In genomic region chr14:49549881-49550280, GRCh38 we compare ENCODE assay signal across 14 cellular contexts. TPM values are rescaled to one million over a fixed set of nuclear protein-coding genes. Genes with fewer than 3 reads are reported as not detected.
DNase-seq lines count a peak whose midpoint lies in the region; ATAC-seq, FAIRE-seq and TF ChIP-seq lines count a peak whose summit lies in the region.
"Had no signal": no experiment of that assay in that cellular context is flagged by ENCODE, and none has a peak within 500 bp of the region (broad histone marks: within the 10 kb centered on the region; RNA-seq: fewer than 3 reads in every experiment).

No MANE protein-coding gene starts in this region.

- no peak overlapping the region for H2AFZ ChIP-seq in HCT116 (ENCODE audit: low read depth, low read length, poor library complexity, severe bottlenecking)
- H2AFZ ChIP-seq in keratinocyte (ENCODE audit: control insufficient read depth, low read length) = no peak overlapping the region

- no peak for TF ChIP-seq POLR2A in HCT116 (IDR thresholded peaks at IDR 0.05; ENCODE audit: borderline replicate concordance, extremely low read depth, insufficient read depth, insufficient read length)

- H3K4me3 ChIP-seq in A673 (ENCODE audit: low read depth, low read length, poor library complexity, severe bottlenecking) (no peak overlapping the region), HCT116 (replicated peaks in 1 of 2; ENCODE audit: low read depth in 1 of 2, low read length in 2 of 2) (no peak overlapping the region), keratinocyte (ENCODE audit: control insufficient read depth in 2 of 3, extremely low read depth in 1 of 3, insufficient read depth in 2 of 3, low read depth in 1 of 3, low read length in 3 of 3) (no peak overlapping the region)

- H3K27me3 ChIP-seq in A673 (replicated peaks; ENCODE audit: insufficient read depth, low read depth, low read length, poor library complexity) = no peaks in the 10 kb centered on the region
- no peaks in the 10 kb centered on the region for H3K27me3 ChIP-seq in HCT116 (ENCODE audit: insufficient read depth, low read length)
- H3K27me3 ChIP-seq in keratinocyte (ENCODE audit: control insufficient read depth, extremely low read depth, insufficient read depth, low read length) = no peaks in the 10 kb centered on the region

- H4K20me1 ChIP-seq in HCT116 (ENCODE audit: insufficient read depth) (no peaks in the 10 kb centered on the region), keratinocyte (ENCODE audit: control insufficient read depth, extremely low read depth, insufficient read depth, low read length) (no peaks in the 10 kb centered on the region)

- RAD21 ChIA-PET in HCT116 (lab: Charles Lee; ENCODE audit: low non-redundant PET in 1 of 2, low total read pairs in 2 of 2, uncharacterized antibody in 2 of 2, unreplicated experiment in 2 of 2) = no interaction called here

- DNase-seq in A673 (ENCODE audit: low spot score) (peak; percentile 21), HCT116 (ENCODE audit: low read depth, low spot score) (no peak), amniotic epithelial cell (ENCODE audit: low read depth) (peak; percentile 40), keratinocyte (ENCODE audit: low read depth, low spot score) (peak; percentile 13), NCI-H748 (lab: John Stamatoyannopoulos, UW; ENCODE audit: unreplicated experiment) (no peak), RWPE1 (ENCODE audit: low spot score) (no peak)
- DNase-seq: AML-193; left ventricle myocardium superior; NCI-H446 treated with DMSO at 0.1 percent for 48 hours; occipital lobe; stimulated activated CD4-positive, alpha-beta T cell treated with anti-CD3 and anti-CD28 coated beads, Interleukin-2, amount 100 ng/mL, for 48 hours had no signal

- H3K4me1 ChIP-seq in A673 (ENCODE audit: insufficient read depth, low read length, poor library complexity, severe bottlenecking) = no peaks in the 10 kb centered on the region
- peaks cover 0 to 12% of the 10 kb centered on the region in 2 experiments; a peak in 3 of 4 replicates for H3K4me1 ChIP-seq in HCT116 (ENCODE audit: control insufficient read depth in 1 of 2, insufficient read depth in 2 of 2, low read length in 2 of 2)
- H3K4me1 ChIP-seq in keratinocyte (ENCODE audit: control insufficient read depth, extremely low read depth, insufficient read depth, low read length) = peaks cover 4% of the 10 kb centered on the region

- H3K9ac ChIP-seq in HCT116 (ENCODE audit: low read length) (no peak overlapping the region), keratinocyte (ENCODE audit: control insufficient read depth, extremely low read depth, insufficient read depth, low read length) (no peak overlapping the region)

- H3K27ac ChIP-seq in A673 (ENCODE audit: low read depth, low read length, poor library complexity, severe bottlenecking) = no peak overlapping the region
- H3K27ac ChIP-seq in HCT116 (ENCODE audit: low read depth, low read length) = no peak overlapping the region
- no peak overlapping the region for H3K27ac ChIP-seq in keratinocyte (ENCODE audit: control insufficient read depth, insufficient read depth, low read length)
- no peak overlapping the region for H3K27ac ChIP-seq in RWPE1

- no peak for FAIRE-seq in keratinocyte (lab: Jason Lieb, UNC)

- H3K4me2 ChIP-seq in HCT116 (ENCODE audit: low read length) (peak overlapping the region; percentile 26), keratinocyte (ENCODE audit: control insufficient read depth, extremely low read depth, insufficient read depth, low read depth, low read length) (no peak overlapping the region)

- CTCF ChIA-PET in A673 (lab: Charles Lee) (no interaction called here), HCT116 (lab: Charles Lee) (interaction anchor here (0.9 to 2.9 kb wide), 4 partner anchors 12 to 1632 kb away, joined by 4 to 43 read pairs (median 4); no protein-coding TSS in a partner anchor), RWPE1 (lab: Yijun Ruan, JAX) (no interaction called here)

- no peaks in the 10 kb centered on the region for H3K36me3 ChIP-seq in A673 (ENCODE audit: insufficient read depth, low read length, poor library complexity, severe bottlenecking)
- H3K36me3 ChIP-seq in HCT116 (ENCODE audit: control insufficient read depth in 1 of 2, insufficient read depth in 2 of 2, low read length in 2 of 2) = no peaks in the 10 kb centered on the region
- H3K36me3 ChIP-seq in keratinocyte (ENCODE audit: control insufficient read depth in 2 of 2, extremely low read depth in 1 of 2, insufficient read depth in 2 of 2, low read length in 2 of 2) = no peaks in the 10 kb centered on the region

- BruUV-seq in A673 (replicated peaks; lab: Mats Ljungman, UMichigan) (no TSS peak), HCT116 (replicated peaks; lab: Mats Ljungman, UMichigan) (no TSS peak)

- TF ChIP-seq CTCF in A673 (conservative IDR thresholded peaks at IDR 0.05; ENCODE audit: low read depth, low read length) (no peak), HCT116 (IDR thresholded peaks at IDR 0.05 in 2 of 3, conservative IDR thresholded peaks at IDR 0.05 in 1 of 3; ENCODE audit: borderline replicate concordance in 1 of 3, insufficient read depth in 1 of 3, low read depth in 2 of 3, low read length in 2 of 3) (no peak), keratinocyte (optimal IDR thresholded peaks at IDR 0.05 in 1 of 3, IDR thresholded peaks at IDR 0.05 in 1 of 3, conservative IDR thresholded peaks at IDR 0.05 in 1 of 3; ENCODE audit: extremely low read depth in 1 of 3, insufficient read depth in 2 of 3, low read length in 3 of 3) (no peak), RWPE1 (conservative IDR thresholded peaks at IDR 0.05; ENCODE audit: low read depth) (no peak)

- intact Hi-C loops in A673 (cut with micrococcal nuclease; ENCODE audit: unreplicated experiment) (loop anchor here (2.0 kb wide), 1 partner anchor 89 kb away; no protein-coding TSS in a partner anchor), HCT116 (cut with micrococcal nuclease) (no loop called here)

- ATAC-seq in HCT116 (no peak; the same call in 1 of the 2 replicates), GM18867 (IDR thresholded peaks at IDR 0.05; ENCODE audit: unreplicated experiment) (no peak), HG02610 (IDR thresholded peaks at IDR 0.05; ENCODE audit: unreplicated experiment) (no peak)
- ATAC-seq: activated CD4-positive, CD25-positive, alpha-beta regulatory T cell treated with anti-CD3 and anti-CD28 coated beads, Interleukin-2, amount 50 U/mL, for 24 hours; left ventricle myocardium superior had no signal

- dilution Hi-C loops in keratinocyte (cut with MboI; ENCODE audit: extremely low pct_ligation_motif_present, low sequenced_read_pairs) = no loop called here

- no peaks in the 10 kb centered on the region for H3K9me1 ChIP-seq in keratinocyte (ENCODE audit: control insufficient read depth, extremely low read depth, insufficient read depth, low read length)

- no peaks in the 10 kb centered on the region for H3K9me2 ChIP-seq in HCT116 (ENCODE audit: insufficient read depth)

- H3K9me3 ChIP-seq in A673 (ENCODE audit: low read depth, low read length, poor library complexity, severe bottlenecking) = no peaks in the 10 kb centered on the region
- H3K9me3 ChIP-seq in HCT116 (ENCODE audit: control insufficient read depth in 1 of 2, insufficient read depth in 1 of 2, low read depth in 1 of 2, low read length in 2 of 2) = no peaks in the 10 kb centered on the region
- no peaks in the 10 kb centered on the region for H3K9me3 ChIP-seq in keratinocyte (ENCODE audit: control insufficient read depth, low read depth, low read length)

- H3K79me2 ChIP-seq in HCT116 (ENCODE audit: insufficient read depth, low read length) (no peaks in the 10 kb centered on the region), keratinocyte (ENCODE audit: control insufficient read depth, insufficient read depth, low read length) (no peaks in the 10 kb centered on the region)

- POLR2A ChIA-PET in A673 (lab: Charles Lee; ENCODE audit: low non-redundant PET) (no interaction called here), HCT116 (lab: Charles Lee) (no interaction called here), RWPE1 (lab: Yijun Ruan, JAX; ENCODE audit: low non-redundant PET) (no interaction called here)

- no peak for TF ChIP-seq RAD21 in HCT116 (IDR thresholded peaks at IDR 0.05; ENCODE audit: low read depth)

TF ChIP-seq in HCT116, 20 proteins besides CTCF, POLR2A, EP300 and RAD21:
- no peak for TF ChIP-seq SIN3A (IDR thresholded peaks at IDR 0.05; ENCODE audit: low read depth)
- TF ChIP-seq FOSL1 (IDR thresholded peaks at IDR 0.05; ENCODE audit: low read depth) = no peak

RNA-seq across cellular contexts. Expression of gene RPS29, which starts 36.3 kb away (rescaled TPM):
- total RNA-seq in A673 (2021) (1,002 and 1,040 TPM in 2 replicates), HCT116 (2021; ENCODE audit: unreplicated experiment) (1,825 TPM)
- 5,659 and 7,428 TPM in 2 replicates for polyA plus RNA-seq in HCT116 (2012)
- polyA plus RNA-seq in keratinocyte = 3,884 to 7,725 TPM (median 4,926 TPM) in 3 replicates
- polyA plus RNA-seq in keratinocyte (2011; ENCODE audit: low read depth) = 515 TPM
- 5,462 and 6,103 TPM in 2 replicates for polyA plus RNA-seq in keratinocyte (2011; cell fraction: cytosol; rRNA removed)
- 1,833 and 2,478 TPM in 2 replicates for polyA plus RNA-seq in keratinocyte (2011; cell fraction: nucleus; rRNA removed)
- polyA plus RNA-seq in keratinocyte (2012; ENCODE audit: low replicate concordance) = 4,436 and 8,040 TPM in 2 replicates
- polyA minus RNA-seq in keratinocyte = 786 to 845 TPM (median 811 TPM) in 3 replicates
- 924 TPM for polyA minus RNA-seq in keratinocyte (2011; cell fraction: cytosol; rRNA and poly(A)+ RNA removed)
- polyA minus RNA-seq in keratinocyte (2011; cell fraction: nucleus; rRNA and poly(A)+ RNA removed) = 146 and 147 TPM in 2 replicates

RNA-seq across cellular contexts. Expression of gene LRR1, which starts 48.9 kb away (rescaled TPM):
- total RNA-seq in A673 (2021) (47.5 and 49.2 TPM in 2 replicates), HCT116 (2021; ENCODE audit: unreplicated experiment) (34.6 TPM)
- 13.1 and 20.6 TPM in 2 replicates for polyA plus RNA-seq in HCT116 (2012)
- polyA plus RNA-seq in keratinocyte = 10.9 to 22.7 TPM (median 14.1 TPM) in 3 replicates
- polyA plus RNA-seq in keratinocyte (2011; ENCODE audit: low read depth) = 2.0 TPM
- 10.6 and 18.1 TPM in 2 replicates for polyA plus RNA-seq in keratinocyte (2011; cell fraction: cytosol; rRNA removed)
- 9.2 and 11.7 TPM in 2 replicates for polyA plus RNA-seq in keratinocyte (2011; cell fraction: nucleus; rRNA removed)
- polyA plus RNA-seq in keratinocyte (2012; ENCODE audit: low replicate concordance) = 8.0 and 17.0 TPM in 2 replicates
- 4.0 to 11.4 TPM (median 4.8 TPM) in 3 replicates for polyA minus RNA-seq in keratinocyte
- 8.2 TPM for polyA minus RNA-seq in keratinocyte (2011; cell fraction: cytosol; rRNA and poly(A)+ RNA removed)
- 2.9 and 3.3 TPM in 2 replicates for polyA minus RNA-seq in keratinocyte (2011; cell fraction: nucleus; rRNA and poly(A)+ RNA removed)

Comparison
In these comparisons a context has a peak if more than half of its experiments do, and no peak if none do; other contexts are left out.
1. DNase-seq: peak in A673 (single experiment), amniotic epithelial cell (single experiment) and keratinocyte (single experiment); none in HCT116 (single experiment), NCI-H748 (single experiment) and RWPE1 (single experiment).